In the genomic region with DNA sequence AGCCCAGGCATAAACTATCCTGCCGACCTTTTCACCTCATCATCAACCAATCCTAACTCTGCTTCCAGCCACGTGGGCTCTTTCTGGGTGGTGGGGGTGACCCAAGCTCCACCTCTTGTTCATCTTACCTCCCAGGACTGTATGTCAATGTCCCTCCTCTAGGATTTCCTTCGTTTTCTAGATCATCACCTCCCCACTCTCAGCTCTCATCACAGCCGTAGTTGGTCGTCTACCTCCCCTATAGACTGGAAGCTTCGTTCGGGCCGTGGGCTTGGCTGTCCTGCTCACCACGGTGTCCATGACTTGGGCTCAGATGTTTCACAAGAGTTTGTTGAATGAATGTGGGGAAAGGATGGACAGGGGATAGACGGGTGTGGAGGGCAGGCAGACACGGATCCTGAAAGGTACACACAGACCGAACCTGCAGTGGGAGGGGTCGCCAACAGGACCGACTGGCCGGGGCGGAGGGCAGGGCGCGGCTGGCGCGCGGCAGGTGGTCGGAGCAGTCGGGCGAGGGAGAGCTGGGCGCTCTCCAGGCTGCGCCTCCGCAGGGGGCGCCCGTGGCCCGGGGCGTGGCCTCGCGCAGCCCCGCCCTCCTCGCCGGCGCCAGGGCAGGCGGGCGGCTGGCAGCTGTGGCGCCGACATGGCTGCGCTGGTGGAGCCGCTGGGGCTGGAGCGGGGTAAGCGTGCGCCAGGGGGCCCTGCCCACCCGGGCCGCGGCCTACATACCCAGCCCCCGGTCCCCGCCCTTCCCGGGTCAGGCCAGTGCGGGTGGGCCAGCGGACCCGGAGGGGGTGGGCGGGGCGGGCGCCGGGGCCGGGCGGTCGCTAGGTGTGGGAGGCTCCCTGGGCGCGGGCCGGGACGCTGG, we compare ENCODE assay signal across 8 cellular contexts.
DNase-seq lines count a peak whose midpoint lies in the region; ATAC-seq and TF ChIP-seq lines count a peak whose summit lies in the region.

A gene with protein sequence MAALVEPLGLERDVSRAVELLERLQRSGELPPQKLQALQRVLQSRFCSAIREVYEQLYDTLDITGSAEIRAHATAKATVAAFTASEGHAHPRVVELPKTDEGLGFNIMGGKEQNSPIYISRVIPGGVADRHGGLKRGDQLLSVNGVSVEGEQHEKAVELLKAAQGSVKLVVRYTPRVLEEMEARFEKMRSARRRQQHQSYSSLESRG (plus strand): TSS at position 609 of the 868 bp plus-strand sequence. CDS start 35 bp downstream, at position 644.

- peaks cover 9% of the 10 kb centered on the region for H3K36me3 Mint-ChIP-seq in central memory CD8-positive, alpha-beta T cell (ENCODE audit: insufficient read depth)

- H3K27ac Mint-ChIP-seq in central memory CD8-positive, alpha-beta T cell (ENCODE audit: low read depth): peak within 1 kb of the TSS; percentile 49

- ATAC-seq in HG02759 (IDR thresholded peaks at IDR 0.05; ENCODE audit: unreplicated experiment) (peak; percentile 60), HG02938 (IDR thresholded peaks at IDR 0.05; ENCODE audit: unreplicated experiment) (no peak)
- ATAC-seq in central memory CD8-positive, alpha-beta T cell (replicated peaks; ENCODE audit: extremely low read depth, poor library complexity, severe bottlenecking): peak; percentile 44

- peak within 1 kb of the TSS; percentile 78 for H3K4me3 Mint-ChIP-seq in central memory CD8-positive, alpha-beta T cell

- H3K27me3 Mint-ChIP-seq in central memory CD8-positive, alpha-beta T cell: no peaks in the 10 kb centered on the region

- peak; percentile 71 for TF ChIP-seq CTCF in GM12865 (IDR thresholded peaks at IDR 0.05; ENCODE audit: insufficient read depth, low read depth, low read length, missing control alignments)

- H3K9me3 Mint-ChIP-seq in central memory CD8-positive, alpha-beta T cell: no peaks in the 10 kb centered on the region

- DNase-seq in GM12865 (ENCODE audit: low read depth) (peak; percentile 77), NCI-H2227 (lab: John Stamatoyannopoulos, UW; ENCODE audit: unreplicated experiment) (peak; percentile 57), kidney glomerular epithelial cell (lab: John Stamatoyannopoulos, UW) (peak; percentile 44)
- DNase-seq in activated CD4-positive, CD25-positive, alpha-beta regulatory T cell (lab: John Stamatoyannopoulos, UW): peak; percentile 43 to 71 (median 55)
- peak; percentile 67 to 72 for DNase-seq in central memory CD8-positive, alpha-beta T cell (ENCODE audit: low spot score in 2 of 2)
- DNase-seq in stimulated activated CD4-positive, alpha-beta T cell treated with anti-CD3 and anti-CD28 coated beads, Interleukin-1b, Interleukin-23, amount 100 ng/mL, for 48 hours: peak; percentile 63

- H3K4me3 ChIP-seq in GM12865 (ENCODE audit: low read depth, low read length): peak within 1 kb of the TSS; percentile 54

- peaks cover 29% of the 10 kb centered on the region for H3K4me1 Mint-ChIP-seq in central memory CD8-positive, alpha-beta T cell
